In the genomic region with DNA sequence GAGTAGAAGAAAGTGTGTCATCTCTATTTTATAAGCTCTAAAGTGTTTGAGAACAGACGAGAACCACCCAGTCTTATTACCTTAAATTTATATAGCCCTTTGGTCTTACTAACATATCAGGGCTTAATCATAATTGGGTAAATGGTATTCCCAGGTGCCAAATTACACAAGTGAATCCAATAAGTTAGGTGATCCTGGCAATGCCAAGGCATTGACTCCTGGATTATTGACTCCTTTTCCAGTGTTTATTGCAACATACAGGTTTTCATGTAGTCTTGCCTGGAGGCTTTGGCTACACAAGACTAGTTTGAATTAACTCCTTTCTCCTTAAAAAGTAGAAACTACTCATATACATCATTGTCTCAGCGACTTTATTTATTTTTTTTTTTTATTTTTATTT, we compare ENCODE assay signal across 19 cellular contexts. TPM values are rescaled to one million over a fixed set of nuclear protein-coding genes. Genes with fewer than 3 reads are reported as not detected.
A peak's percentile ranks its signal among the peaks of the same experiment; 100 is the strongest.
DNase-seq lines count a peak whose midpoint lies in the region; ATAC-seq, FAIRE-seq and TF ChIP-seq lines count a peak whose summit lies in the region.
"Had no signal": no experiment of that assay in that cellular context is flagged by ENCODE, and none has a peak within 500 bp of the region (broad histone marks: within the 10 kb centered on the region; RNA-seq: fewer than 3 reads in every experiment).

No MANE protein-coding gene starts in this region.

- no peaks in the 10 kb centered on the region for H4K20me1 ChIP-seq in HepG2 (ENCODE audit: insufficient read depth, low read length)

- no peak overlapping the region for H2AFZ ChIP-seq in HepG2 (ENCODE audit: low read length)

- DNase-seq in Calu3: no peak
- DNase-seq in D721Med (ENCODE audit: insufficient read length, low spot score): no peak
- DNase-seq in HepG2 (ENCODE audit: low spot score): no peak
- no peak for DNase-seq in psoas muscle
- DNase-seq in left ventricle myocardium superior: no peak
- DNase-seq in stimulated activated effector memory CD8-positive, alpha-beta T cell treated with anti-CD3 and anti-CD28 coated beads, Interleukin-12 subunit alpha, Interleukin-12 subunit beta, amount 100 ng/mL, for 72 hours (ENCODE audit: low spot score in 2 of 2): no peak
- DNase-seq: C1 segment of cervical spinal cord; CD4-positive, alpha-beta memory T cell; COR-L47; DMS 273 treated with DMSO at 0.1 percent for 48 hours; DMS79; EL; GF-D8; H9 had no signal

- H3K4me3 Mint-ChIP-seq in Calu3 (ENCODE audit: low read depth, unreplicated experiment): no peak overlapping the region
- no peak overlapping the region for H3K4me3 Mint-ChIP-seq in stimulated activated effector memory CD8-positive, alpha-beta T cell treated with anti-CD3 and anti-CD28 coated beads, Interleukin-12 subunit alpha, Interleukin-12 subunit beta, amount 100 ng/mL, for 72 hours
- H3K4me3 Mint-ChIP-seq: CD4-positive, alpha-beta memory T cell; GM23338; H9 had no signal

- TF ChIP-seq POLR2A in HepG2 (IDR thresholded peaks at IDR 0.05; ENCODE audit: insufficient read depth in 1 of 2, low read depth in 2 of 2, low read length in 2 of 2): no peak

- no peak for TF ChIP-seq RAD21 in HepG2 (CRISPR knock-in tag; IDR thresholded peaks at IDR 0.05)

- no peaks in the 10 kb centered on the region; a peak in 1 of 5 replicates for H3K27me3 ChIP-seq in HepG2 (ENCODE audit: control insufficient read depth in 1 of 2, insufficient read depth in 2 of 2, low read length in 2 of 2)
- H3K27me3 ChIP-seq in psoas muscle (ENCODE audit: insufficient read depth in 3 of 3, low read length in 2 of 3): no peaks in the 10 kb centered on the region

- peak; percentile 70 for FAIRE-seq in D721Med (lab: Jason Lieb, UNC)
- FAIRE-seq in HepG2 (lab: Jason Lieb, UNC): no peak
- FAIRE-seq: GM12891, GM18507 had no signal

- H3K27ac ChIP-seq in HepG2 (ENCODE audit: extremely low read length, insufficient read depth, low read length) (no peak overlapping the region), psoas muscle (peak overlapping the region; percentile 99)

- POLR2A ChIA-PET in HepG2 (lab: Yijun Ruan, JAX): no interaction called here

- peaks cover 28% of the 10 kb centered on the region for H3K4me1 ChIP-seq in HepG2 (ENCODE audit: insufficient read depth, low read length)
- peaks cover 30% of the 10 kb centered on the region for H3K4me1 ChIP-seq in psoas muscle

- no peak for ATAC-seq in HepG2
- ATAC-seq in psoas muscle: no peak
- no peak for ATAC-seq in HG03460 (IDR thresholded peaks at IDR 0.05; ENCODE audit: unreplicated experiment)
- no peak for ATAC-seq in left ventricle myocardium superior
- no peak for ATAC-seq in stimulated activated effector memory CD8-positive, alpha-beta T cell treated with anti-CD3 and anti-CD28 coated beads, Interleukin-12 subunit alpha, Interleukin-12 subunit beta, amount 100 ng/mL, for 72 hours
- ATAC-seq: GM23338, HCT116 had no signal

- peaks cover 29% of the 10 kb centered on the region for H3K4me1 Mint-ChIP-seq in Calu3 (ENCODE audit: low read depth, unreplicated experiment)
- H3K4me1 Mint-ChIP-seq in stimulated activated effector memory CD8-positive, alpha-beta T cell treated with anti-CD3 and anti-CD28 coated beads, Interleukin-12 subunit alpha, Interleukin-12 subunit beta, amount 100 ng/mL, for 72 hours: peaks cover 24% of the 10 kb centered on the region

- peaks cover 13% of the 10 kb centered on the region for H3K79me2 ChIP-seq in HepG2 (ENCODE audit: insufficient read depth, low read length)

- in situ Hi-C loops in HepG2 (cut with HindIII; ENCODE audit: extremely low pct_ligation_motif_present, low pct_unique_long_range_greater_than_20kb): no loop called here

- H3K36me3 Mint-ChIP-seq in Calu3 (ENCODE audit: insufficient read depth, unreplicated experiment): peaks cover 38% of the 10 kb centered on the region
- H3K36me3 Mint-ChIP-seq in stimulated activated effector memory CD8-positive, alpha-beta T cell treated with anti-CD3 and anti-CD28 coated beads, Interleukin-12 subunit alpha, Interleukin-12 subunit beta, amount 100 ng/mL, for 72 hours: no peaks in the 10 kb centered on the region

- TF ChIP-seq CTCF in Calu3 (IDR thresholded peaks at IDR 0.05; ENCODE audit: unreplicated experiment) (no peak), D721Med (IDR thresholded peaks at IDR 0.05; ENCODE audit: insufficient read depth, missing control alignments) (no peak), HepG2 (CRISPR knock-in tag; IDR thresholded peaks at IDR 0.05) (no peak), psoas muscle (IDR thresholded peaks at IDR 0.05) (no peak)

- no peaks in the 10 kb centered on the region for H3K27me3 Mint-ChIP-seq in Calu3 (ENCODE audit: unreplicated experiment)

- no TSS peak for BruUV-seq in Calu3 (replicated peaks; lab: Mats Ljungman, UMichigan)
- no TSS peak for BruUV-seq in HepG2 (replicated peaks; lab: Mats Ljungman, UMichigan)

- H3K9me3 ChIP-seq in HepG2 (ENCODE audit: low read length): no peaks in the 10 kb centered on the region
- no peaks in the 10 kb centered on the region for H3K9me3 ChIP-seq in psoas muscle

- no peak overlapping the region for H3K4me3 ChIP-seq in HepG2 (replicated peaks in 1 of 3; ENCODE audit: insufficient read depth in 1 of 3, low read depth in 2 of 3, low read length in 3 of 3)
- H3K4me3 ChIP-seq in psoas muscle: no peak overlapping the region
- H3K4me3 ChIP-seq: GM23338 had no signal

- 85% methylated on average over 2 of the region's 2 CpGs for WGBS in HepG2 (ENCODE audit: low lambda C conversion rate)
- 66 to 91% (median 69%) methylated on average over 2 of the region's 2 CpGs for WGBS in psoas muscle, 3 donors

- H3K4me2 ChIP-seq in HepG2 (ENCODE audit: low read depth, low read length): no peak overlapping the region
- H3K4me2 ChIP-seq: GM23338 had no signal

- no peaks in the 10 kb centered on the region for H3K9me3 Mint-ChIP-seq in Calu3 (ENCODE audit: low read depth, unreplicated experiment)
- no peaks in the 10 kb centered on the region for H3K9me3 Mint-ChIP-seq in stimulated activated effector memory CD8-positive, alpha-beta T cell treated with anti-CD3 and anti-CD28 coated beads, Interleukin-12 subunit alpha, Interleukin-12 subunit beta, amount 100 ng/mL, for 72 hours
- H3K9me3 Mint-ChIP-seq: CD4-positive, alpha-beta memory T cell; GM23338; H9 had no signal

- TF ChIP-seq EP300 in HepG2 (IDR thresholded peaks at IDR 0.05; ENCODE audit: low read depth in 2 of 2, low read length in 2 of 2) (no peak), HepG2 (CRISPR knock-in tag; IDR thresholded peaks at IDR 0.05; ENCODE audit: borderline replicate concordance) (no peak)

- intact Hi-C loops in Calu3 (cut with micrococcal nuclease; ENCODE audit: unreplicated experiment) (no loop called here), HepG2 (cut with micrococcal nuclease; ENCODE audit: unreplicated experiment) (no loop called here), psoas muscle (cut with DNase I) (no loop called here), left ventricle myocardium superior (cut with micrococcal nuclease) (no loop called here)

- peak overlapping the region; percentile 39 for H3K27ac Mint-ChIP-seq in Calu3 (ENCODE audit: unreplicated experiment)
- no peak overlapping the region for H3K27ac Mint-ChIP-seq in stimulated activated effector memory CD8-positive, alpha-beta T cell treated with anti-CD3 and anti-CD28 coated beads, Interleukin-12 subunit alpha, Interleukin-12 subunit beta, amount 100 ng/mL, for 72 hours
- H3K27ac Mint-ChIP-seq: GM23338, H9 had no signal

- no peak overlapping the region for H3K9ac ChIP-seq in HepG2 (ENCODE audit: insufficient read depth, low read depth, low read length)

- CTCF ChIA-PET in Calu3 (lab: Charles Lee) (no interaction called here), HepG2 (lab: Yijun Ruan, JAX; ENCODE audit: low intra/inter-chr PET ratio, low total read pairs) (no interaction called here)

- H3K36me3 ChIP-seq in HepG2 (replicated peaks in 1 of 2; ENCODE audit: control insufficient read depth in 1 of 2, insufficient read depth in 2 of 2, low read length in 2 of 2): no peaks in the 10 kb centered on the region
- no peaks in the 10 kb centered on the region for H3K36me3 ChIP-seq in psoas muscle (ENCODE audit: insufficient read depth in 1 of 2, low read depth in 1 of 2)

TF ChIP-seq in HepG2, 621 proteins besides CTCF, POLR2A, EP300 and RAD21 (continues in another document):
- TF ChIP-seq CEBPB (IDR thresholded peaks at IDR 0.05; ENCODE audit: borderline replicate concordance, low read depth, low read length): peak; percentile 6; the same call in 1 of the 2 replicates

RNA-seq across cellular contexts. Expression of a gene that starts 59.7 kb away (rescaled TPM):
- total RNA-seq in Calu3 (2022) (31.4 and 32.9 TPM in 2 replicates), HepG2 (2016; rRNA removed; fragmentation: Illumina TruSeq; extraction: Trizol) (34.5 and 59.9 TPM in 2 replicates), psoas muscle (10 to 100 TPM; 48.0 to 83.4 (median 72.5) TPM), left ventricle myocardium superior (111 TPM)
- total RNA-seq in HepG2 (2016; cell fraction: cytosol; rRNA removed; fragmentation: Illumina TruSeq; extraction: Trizol; ENCODE audit: low read depth): 3.2 and 3.3 TPM in 2 replicates
- total RNA-seq in HepG2 (2016; cell fraction: insoluble cytoplasmic fraction; rRNA removed; fragmentation: Illumina TruSeq; extraction: Trizol): 28.5 and 57.7 TPM in 2 replicates
- 11.0 and 11.4 TPM in 2 replicates for total RNA-seq in HepG2 (2016; cell fraction: membrane; rRNA removed; fragmentation: Illumina TruSeq; extraction: Trizol)
- 35.9 and 36.8 TPM in 2 replicates for total RNA-seq in HepG2 (2016; cell fraction: nucleus; rRNA removed; fragmentation: Illumina TruSeq; extraction: Trizol)
- polyA plus RNA-seq in HepG2 (2011; rRNA removed) (45.9 and 67.9 TPM in 2 replicates), psoas muscle (10 to 100 TPM in 2 of 3 donors, 1 to 10 TPM in 1; 3.3 to 57.3 (median 13.7) TPM)
- polyA plus RNA-seq in HepG2 (2011; cell fraction: cytosol; rRNA removed): 44.7 and 50.7 TPM in 2 replicates
- polyA plus RNA-seq in HepG2 (2011; cell fraction: nucleus; rRNA removed): 22.5 and 24.0 TPM in 2 replicates
- 38.3 and 53.1 TPM in 2 replicates for polyA plus RNA-seq in HepG2 (2012)
- polyA plus RNA-seq in HepG2 (2016; cell fraction: cytosol; fragmentation: Illumina TruSeq; extraction: Trizol; ENCODE audit: low read depth): 2.5 and 2.7 TPM in 2 replicates
- 79.4 and 84.4 TPM in 2 replicates for polyA plus RNA-seq in HepG2 (2016; cell fraction: insoluble cytoplasmic fraction; fragmentation: Illumina TruSeq; extraction: Trizol; ENCODE audit: low read depth)
- polyA plus RNA-seq in HepG2 (2016; cell fraction: membrane; fragmentation: Illumina TruSeq; extraction: Trizol; ENCODE audit: low read depth): 9.2 and 9.5 TPM in 2 replicates
- polyA plus RNA-seq in HepG2 (2016; cell fraction: nucleus; fragmentation: Illumina TruSeq; extraction: Trizol; ENCODE audit: insufficient read depth, low read depth): 23.3 and 29.2 TPM in 2 replicates
- 44.6 and 79.7 TPM in 2 replicates for polyA minus RNA-seq in HepG2 (2011; rRNA and poly(A)+ RNA removed; ENCODE audit: low replicate concordance)
- 60.2 and 76.8 TPM in 2 replicates for polyA minus RNA-seq in HepG2 (2011; cell fraction: cytosol; rRNA and poly(A)+ RNA removed)
- 83.6 and 91.6 TPM in 2 replicates for polyA minus RNA-seq in HepG2 (2011; cell fraction: nucleus; rRNA and poly(A)+ RNA removed)
